Comparison of ENCODE assay signal across 8 cellular contexts in the genomic region with DNA sequence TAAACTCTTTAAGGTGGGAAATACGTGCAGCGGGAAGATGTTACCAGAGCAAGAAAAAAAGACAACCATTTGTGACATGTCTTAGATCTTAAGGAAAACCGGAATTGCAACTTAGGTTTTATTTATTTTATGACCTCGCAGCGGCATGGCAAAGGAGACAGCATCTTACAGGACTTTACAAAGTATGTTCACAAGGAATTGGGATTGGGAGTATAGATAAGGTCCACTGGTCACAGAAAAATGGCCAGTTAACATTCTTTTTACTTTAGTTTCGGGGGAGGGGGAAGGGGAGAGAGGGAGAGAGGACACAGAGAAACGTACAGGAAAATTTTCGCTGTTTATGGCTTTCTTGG.
DNase-seq lines count a peak whose midpoint lies in the region; ATAC-seq, FAIRE-seq and TF ChIP-seq lines count a peak whose summit lies in the region.
"Had no signal": no experiment of that assay in that cellular context is flagged by ENCODE, and none has a peak within 500 bp of the region (broad histone marks: within the 10 kb centered on the region; RNA-seq: fewer than 3 reads in every experiment).

No MANE protein-coding gene starts in this region.

- POLR2A ChIA-PET in HEK293 (lab: Yijun Ruan, JAX) (no interaction called here), GM12878 (lab: Charles Lee) (no interaction called here)

- TF ChIP-seq CTCF in HEK293 (tag by site-specific recombination; IDR thresholded peaks at IDR 0.05) (no peak), GM12878 (IDR thresholded peaks at IDR 0.05 in 2 of 3, conservative IDR thresholded peaks at IDR 0.05 in 1 of 3; ENCODE audit: control insufficient read depth in 2 of 3, extremely low read depth in 1 of 3, insufficient read depth in 1 of 3, low read depth in 3 of 3, low read length in 3 of 3) (no peak)

- H3K4me1 ChIP-seq in HEK293 (ENCODE audit: control insufficient read depth, insufficient read depth, low read length), result no peaks in the 10 kb centered on the region
- no peaks in the 10 kb centered on the region for H3K4me1 ChIP-seq in GM12878 (ENCODE audit: control insufficient read depth, insufficient read depth, low read length)
- no peaks in the 10 kb centered on the region for H3K4me1 ChIP-seq in stomach smooth muscle (ENCODE audit: control insufficient read depth, insufficient read depth, low read length)

- TF ChIP-seq RAD21 in GM12878 (IDR thresholded peaks at IDR 0.05; ENCODE audit: insufficient read depth, low read depth, low read length), result no peak

- no peak for TF ChIP-seq POLR2A in GM12878 (IDR thresholded peaks at IDR 0.05; ENCODE audit: low read depth, low read length)

- DNase-seq in GM12878 (ENCODE audit: low read depth, low spot score), result no peak
- DNase-seq in left colon, result no peak
- no peak for DNase-seq in activated CD8-positive, alpha-beta memory T cell treated with anti-CD3 and anti-CD28 coated beads, Interleukin-2, amount 50 U/mL, for 48 hours
- DNase-seq: NCI-H2171 treated with DMSO at 0.1 percent for 48 hours had no signal

- peak overlapping the region; percentile 59 for H3K4me2 ChIP-seq in GM12878 (ENCODE audit: control insufficient read depth, insufficient read depth)

- H4K20me1 ChIP-seq in GM12878 (ENCODE audit: control insufficient read depth, insufficient read depth), result no peaks in the 10 kb centered on the region

- intact Hi-C loops in GM12878 (cut with micrococcal nuclease; ENCODE audit: unreplicated experiment) (no loop called here), left colon (cut with DNase I, micrococcal nuclease) (no loop called here)

- RAD21 ChIA-PET in GM12878 (lab: Charles Lee; ENCODE audit: unreplicated experiment), result no interaction called here

- H3K9me3 ChIP-seq in HEK293 (ENCODE audit: control insufficient read depth, insufficient read depth, low read depth, low read length), result no peaks in the 10 kb centered on the region
- H3K9me3 ChIP-seq in GM12878 (replicated peaks; ENCODE audit: control insufficient read depth, insufficient read depth, low read length), result no peaks in the 10 kb centered on the region
- no peaks in the 10 kb centered on the region for H3K9me3 ChIP-seq in stomach smooth muscle (ENCODE audit: control insufficient read depth in 2 of 2, low read length in 2 of 2)

- peak overlapping the region; percentile 75 for H2AFZ ChIP-seq in GM12878 (ENCODE audit: control insufficient read depth, low read depth, low read length)

- no peak for TF ChIP-seq EP300 in GM12878 (IDR thresholded peaks at IDR 0.05; ENCODE audit: borderline replicate concordance in 1 of 2, control insufficient read depth in 1 of 2, low read depth in 2 of 2, low read length in 2 of 2)

- in situ Hi-C loops in GM12878 (cut with MboI), result no loop called here

- H3K27me3 ChIP-seq in GM12878 (replicated peaks in 1 of 2; ENCODE audit: control insufficient read depth in 2 of 2, insufficient read depth in 2 of 2, low read length in 1 of 2) (no peaks in the 10 kb centered on the region), stomach smooth muscle (ENCODE audit: control insufficient read depth in 1 of 2, insufficient read depth in 2 of 2, low read length in 2 of 2) (peaks cover 0 to 2% of the 10 kb centered on the region in 2 donors)

- BruUV-seq in GM12878 (replicated peaks; lab: Mats Ljungman, UMichigan), result no TSS peak

- no peak for FAIRE-seq in GM12878 (lab: Jason Lieb, UNC)

- H3K36me3 ChIP-seq in HEK293 (ENCODE audit: control insufficient read depth in 2 of 2, insufficient read depth in 1 of 2, low read length in 2 of 2) (no peaks in the 10 kb centered on the region), GM12878 (ENCODE audit: control insufficient read depth in 2 of 2, insufficient read depth in 2 of 2, low read length in 1 of 2) (no peaks in the 10 kb centered on the region), stomach smooth muscle (ENCODE audit: control insufficient read depth in 2 of 2, insufficient read depth in 2 of 2, low read length in 2 of 2) (no peaks in the 10 kb centered on the region)

- ATAC-seq in GM12878 (no peak), left colon (peak; percentile 17), HG02973 (IDR thresholded peaks at IDR 0.05; ENCODE audit: unreplicated experiment) (no peak), GM19467 (IDR thresholded peaks at IDR 0.05; ENCODE audit: unreplicated experiment) (no peak)

- H3K27ac ChIP-seq in HEK293 (ENCODE audit: extremely low read depth, low read depth, low read length) (no peak overlapping the region), GM12878 (ENCODE audit: control insufficient read depth, insufficient read depth) (no peak overlapping the region), stomach smooth muscle (ENCODE audit: low read length) (no peak overlapping the region)

- CTCF ChIA-PET in HEK293 (lab: Yijun Ruan, JAX), result no interaction called here
- CTCF ChIA-PET in GM12878 (lab: Yijun Ruan, JAX), result no interaction called here

- SMC1A ChIA-PET in GM12878 (lab: Charles Lee; ENCODE audit: uncharacterized antibody, unreplicated experiment), result no interaction called here

- 32% methylated on average over 8 of the region's 8 CpGs for WGBS in GM12878 (ENCODE audit: insufficient coverage, insufficient replicate concordance, low lambda C conversion rate, missing lambda C conversion rate)

- H3K9ac ChIP-seq in GM12878 (ENCODE audit: control insufficient read depth, insufficient read depth, low read length), result no peak overlapping the region; the same call in 1 of the 2 replicates
- H3K9ac ChIP-seq in stomach smooth muscle (ENCODE audit: low read length in 2 of 2), result peak overlapping the region in 1 of 2 donors; percentile 32

- no peaks in the 10 kb centered on the region for H3K79me2 ChIP-seq in GM12878 (ENCODE audit: control insufficient read depth, insufficient read depth, low read length)

- H3K4me3 ChIP-seq in HEK293 (ENCODE audit: low read depth, low read length) (peak overlapping the region; percentile 44), GM12878 (peak overlapping the region; percentile 63), stomach smooth muscle (ENCODE audit: low read length in 2 of 2) (peak overlapping the region; percentile 61 to 71)

TF ChIP-seq in HEK293, 187 proteins besides CTCF, POLR2A, EP300 and RAD21 (continues in another document):
- TF ChIP-seq HOXA7 (CRISPR knock-in tag; IDR thresholded peaks at IDR 0.05; ENCODE audit: borderline replicate concordance) (no peak), ZNF341 (tag by site-specific recombination; IDR thresholded peaks at IDR 0.05; ENCODE audit: low read depth) (no peak), AEBP2 (tag by site-specific recombination; IDR thresholded peaks at IDR 0.05; ENCODE audit: borderline replicate concordance) (no peak), ZNF18 (tag by site-specific recombination; IDR thresholded peaks at IDR 0.05) (no peak)

TF ChIP-seq in GM12878, 131 proteins besides CTCF, POLR2A, EP300 and RAD21 (continues in another document):
- TF ChIP-seq, protein P1, sequence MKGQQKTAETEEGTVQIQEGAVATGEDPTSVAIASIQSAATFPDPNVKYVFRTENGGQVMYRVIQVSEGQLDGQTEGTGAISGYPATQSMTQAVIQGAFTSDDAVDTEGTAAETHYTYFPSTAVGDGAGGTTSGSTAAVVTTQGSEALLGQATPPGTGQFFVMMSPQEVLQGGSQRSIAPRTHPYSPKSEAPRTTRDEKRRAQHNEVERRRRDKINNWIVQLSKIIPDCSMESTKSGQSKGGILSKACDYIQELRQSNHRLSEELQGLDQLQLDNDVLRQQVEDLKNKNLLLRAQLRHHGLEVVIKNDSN (IDR thresholded peaks at IDR 0.05; ENCODE audit: borderline replicate concordance, extremely low read length, insufficient read depth, low read depth, low read length), result no peak
- no peak for TF ChIP-seq NFYA (IDR thresholded peaks at IDR 0.05; ENCODE audit: borderline replicate concordance, low read depth, low read length)
- no peak for TF ChIP-seq FOXM1 (IDR thresholded peaks at IDR 0.05; ENCODE audit: low read depth, low read length)
- no peak for TF ChIP-seq KAT2A (conservative IDR thresholded peaks at IDR 0.05; ENCODE audit: control insufficient read depth, low read depth, low read length)
- TF ChIP-seq SMARCA5 (IDR thresholded peaks at IDR 0.05), result no peak
- TF ChIP-seq, protein P2, sequence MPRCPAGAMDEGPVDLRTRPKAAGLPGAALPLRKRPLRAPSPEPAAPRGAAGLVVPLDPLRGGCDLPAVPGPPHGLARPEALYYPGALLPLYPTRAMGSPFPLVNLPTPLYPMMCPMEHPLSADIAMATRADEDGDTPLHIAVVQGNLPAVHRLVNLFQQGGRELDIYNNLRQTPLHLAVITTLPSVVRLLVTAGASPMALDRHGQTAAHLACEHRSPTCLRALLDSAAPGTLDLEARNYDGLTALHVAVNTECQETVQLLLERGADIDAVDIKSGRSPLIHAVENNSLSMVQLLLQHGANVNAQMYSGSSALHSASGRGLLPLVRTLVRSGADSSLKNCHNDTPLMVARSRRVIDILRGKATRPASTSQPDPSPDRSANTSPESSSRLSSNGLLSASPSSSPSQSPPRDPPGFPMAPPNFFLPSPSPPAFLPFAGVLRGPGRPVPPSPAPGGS (IDR thresholded peaks at IDR 0.05; ENCODE audit: borderline replicate concordance, insufficient read depth, low read depth, low read length, poor library complexity, severe bottlenecking), result no peak
- no peak for TF ChIP-seq GATAD2B (conservative IDR thresholded peaks at IDR 0.05; ENCODE audit: low read depth)
- TF ChIP-seq RB1 (IDR thresholded peaks at IDR 0.05; ENCODE audit: borderline replicate concordance), result no peak
- TF ChIP-seq PAX5 (IDR thresholded peaks at IDR 0.05; ENCODE audit: borderline replicate concordance, low read depth, low read length), result no peak
